ENCODE assay signal across 9 cellular contexts in genomic region chr7:139683137-139683871, GRCh38.
DNase-seq lines count a peak whose midpoint lies in the region; ATAC-seq and TF ChIP-seq lines count a peak whose summit lies in the region.
"Had no signal": no experiment of that assay in that cellular context is flagged by ENCODE, and none has a peak within 500 bp of the region (broad histone marks: within the 10 kb centered on the region; RNA-seq: fewer than 3 reads in every experiment).

No MANE protein-coding gene starts in this region.

- H3K4me1 ChIP-seq in heart left ventricle: peaks cover 20 to 77% (median 59%) of the 10 kb centered on the region in 12 donors
- H3K4me1 ChIP-seq in thoracic aorta (ENCODE audit: control insufficient read depth in 1 of 2, low read depth in 2 of 2): peaks cover 43 to 56% of the 10 kb centered on the region in 2 donors
- H3K4me1 ChIP-seq in Karpas-422 (ENCODE audit: low read length): no peaks in the 10 kb centered on the region

- H3K27ac ChIP-seq in heart left ventricle: peak overlapping the region; percentile 59 to 95 (median 87)
- peak overlapping the region; percentile 87 to 92 for H3K27ac ChIP-seq in thoracic aorta
- no peak overlapping the region for H3K27ac ChIP-seq in Karpas-422 (ENCODE audit: low read length)
- H3K27ac ChIP-seq: KMS-11 had no signal

- in situ Hi-C loops in G401 (cut with HindIII; ENCODE audit: low sequenced_read_pairs): no loop called here

- H3K79me2 ChIP-seq in Karpas-422 (ENCODE audit: low read length): no peaks in the 10 kb centered on the region

- no peak for TF ChIP-seq POLR2A in heart left ventricle (IDR thresholded peaks at IDR 0.05)

- H2AFZ ChIP-seq in Karpas-422 (ENCODE audit: low read length): no peak overlapping the region

- no peak overlapping the region for H3K9ac ChIP-seq in Karpas-422 (ENCODE audit: low read length)
- H3K9ac ChIP-seq: KMS-11 had no signal

- no peaks in the 10 kb centered on the region for H4K20me1 ChIP-seq in Karpas-422 (ENCODE audit: insufficient read depth, low read depth, low read length)

- H3K9me3 ChIP-seq in heart left ventricle (peaks cover 0 to 15% (median 4%) of the 10 kb centered on the region in 12 donors), thoracic aorta (no peaks in the 10 kb centered on the region), Karpas-422 (ENCODE audit: low read length) (no peaks in the 10 kb centered on the region)

- intact Hi-C loops in heart left ventricle (cut with DNase I): loop anchor here in 1 of 10 donors (5.0 kb wide), 1 partner anchor 49 kb away; no protein-coding TSS in a partner anchor

- 51 to 64% (median 58%) methylated on average over 16 of the region's 16 CpGs for WGBS in heart left ventricle, 4 donors

- H3K9me2 ChIP-seq in Karpas-422 (replicated peaks; ENCODE audit: insufficient read depth, low read length): 0 out of 2 replicates have a peak, but pooled peaks cover 2% of the 10 kb centered on the region

- peak in 3 of 4 donors; percentile 16 to 23 (median 23) for ATAC-seq in heart left ventricle
- no peak for ATAC-seq in thoracic aorta (ENCODE audit: insufficient number of reproducible peaks, low FRiP score, low read depth)

- H3K4me2 ChIP-seq in Karpas-422 (ENCODE audit: low read depth, low read length, poor library complexity, severe bottlenecking): no peak overlapping the region
- H3K4me2 ChIP-seq: KMS-11 had no signal

- TF ChIP-seq CTCF in heart left ventricle (IDR thresholded peaks at IDR 0.05) (no peak), thoracic aorta (IDR thresholded peaks at IDR 0.05) (no peak)

- H3K36me3 ChIP-seq in heart left ventricle (peaks cover 0 to 5% (median 0%) of the 10 kb centered on the region in 9 donors), thoracic aorta (no peaks in the 10 kb centered on the region), Karpas-422 (ENCODE audit: insufficient read depth, low read length) (no peaks in the 10 kb centered on the region)

- H3K4me3 ChIP-seq in heart left ventricle: no peak overlapping the region
- H3K4me3 ChIP-seq in thoracic aorta: no peak overlapping the region
- no peak overlapping the region for H3K4me3 ChIP-seq in Karpas-422 (ENCODE audit: low read length)

- peak; percentile 33 to 34 for DNase-seq in activated T-cell treated with anti-CD3 and anti-CD28 coated beads, Interleukin-2, amount 50 U/mL, for 48 hours
- DNase-seq in activated T-cell treated with anti-CD3 and anti-CD28 coated beads for 4 hours (no peak), RPMI7951 (ENCODE audit: low read depth) (peak; percentile 76), heart left ventricle (no peak), thoracic aorta (ENCODE audit: low spot score) (no peak), G401 (ENCODE audit: low spot score) (no peak), Karpas-422 (no peak), NCI-H226 (no peak)

- H3K27me3 ChIP-seq in heart left ventricle: no peaks in the 10 kb centered on the region
- H3K27me3 ChIP-seq in thoracic aorta (replicated peaks; ENCODE audit: insufficient read depth): no peaks in the 10 kb centered on the region
- H3K27me3 ChIP-seq in Karpas-422 (ENCODE audit: low read length): peaks cover 6% of the 10 kb centered on the region; the same call in 1 of the 2 replicates

Comparison
In these comparisons a context has a peak if more than half of its experiments do, and no peak if none do; other contexts are left out.
1. DNase-seq: peak in activated T-cell treated with anti-CD3 and anti-CD28 coated beads, Interleukin-2, amount 50 U/mL, for 48 hours (2 of 2) and RPMI7951 (single experiment); none in activated T-cell treated with anti-CD3 and anti-CD28 coated beads for 4 hours (single experiment), heart left ventricle (0 of 5), thoracic aorta (single experiment), G401 (single experiment), Karpas-422 (single experiment) and NCI-H226 (single experiment).